15 cellular contexts compared by ENCODE assay signal in genomic region chr3:138922400-138922799, GRCh38. TPM values are rescaled to one million over a fixed set of nuclear protein-coding genes. Genes with fewer than 3 reads are reported as not detected.
"Had no signal": no experiment of that assay in that cellular context is flagged by ENCODE, and none has a peak within 500 bp of the region (broad histone marks: within the 10 kb centered on the region; RNA-seq: fewer than 3 reads in every experiment).

No MANE protein-coding gene starts in this region.

RNA-seq across cellular contexts. Expression of gene FOXL2, which starts 24.5 kb away (rescaled TPM):
- total RNA-seq: activated CD4-positive, alpha-beta T cell treated with anti-CD3 and anti-CD28 coated beads, Interleukin-2, amount 10 ng/mL, durations not matched to agents 7 days and 5 days; activated CD8-positive, alpha-beta T cell treated with anti-CD3 and anti-CD28 coated beads, Interleukin-2, amount 10 ng/mL, durations not matched to agents 7 days and 5 days; activated naive CD8-positive, alpha-beta T cell treated with anti-CD3 and anti-CD28 coated beads, Interleukin-2, amount 10 ng/mL, durations not matched to agents 7 days and 5 days; activated T-helper 2 cell treated with anti-CD3 and anti-CD28 coated beads, Interferon-gamma antibody, Interleukin-2, Interleukin-4, amounts not matched to agents 10 μg/mL and 5 μg/mL and 100 μg/mL, durations not matched to agents 14 hours and 24 hours and 36 hours; endothelial cell of umbilical vein; gastrocnemius medialis; left lung; lung microvascular endothelial cell; mononuclear cell; occipital lobe; right atrium auricular region; transverse colon had no signal
- polyA plus RNA-seq: endothelial cell of umbilical vein, neural cell had no signal

RNA-seq across cellular contexts. Expression of gene FOXL2NB, which starts 24.6 kb away (rescaled TPM):
- total RNA-seq: activated CD4-positive, alpha-beta T cell treated with anti-CD3 and anti-CD28 coated beads, Interleukin-2, amount 10 ng/mL, durations not matched to agents 7 days and 5 days; activated CD8-positive, alpha-beta T cell treated with anti-CD3 and anti-CD28 coated beads, Interleukin-2, amount 10 ng/mL, durations not matched to agents 7 days and 5 days; activated naive CD8-positive, alpha-beta T cell treated with anti-CD3 and anti-CD28 coated beads, Interleukin-2, amount 10 ng/mL, durations not matched to agents 7 days and 5 days; activated T-helper 2 cell treated with anti-CD3 and anti-CD28 coated beads, Interferon-gamma antibody, Interleukin-2, Interleukin-4, amounts not matched to agents 10 μg/mL and 5 μg/mL and 100 μg/mL, durations not matched to agents 14 hours and 24 hours and 36 hours; endothelial cell of umbilical vein; fibroblast of lung; gastrocnemius medialis; left lung; lung microvascular endothelial cell; progenitor cell of endocrine pancreas; right atrium auricular region; transverse colon had no signal
- polyA plus RNA-seq: fibroblast of lung, neural cell had no signal
